In the genomic region with DNA sequence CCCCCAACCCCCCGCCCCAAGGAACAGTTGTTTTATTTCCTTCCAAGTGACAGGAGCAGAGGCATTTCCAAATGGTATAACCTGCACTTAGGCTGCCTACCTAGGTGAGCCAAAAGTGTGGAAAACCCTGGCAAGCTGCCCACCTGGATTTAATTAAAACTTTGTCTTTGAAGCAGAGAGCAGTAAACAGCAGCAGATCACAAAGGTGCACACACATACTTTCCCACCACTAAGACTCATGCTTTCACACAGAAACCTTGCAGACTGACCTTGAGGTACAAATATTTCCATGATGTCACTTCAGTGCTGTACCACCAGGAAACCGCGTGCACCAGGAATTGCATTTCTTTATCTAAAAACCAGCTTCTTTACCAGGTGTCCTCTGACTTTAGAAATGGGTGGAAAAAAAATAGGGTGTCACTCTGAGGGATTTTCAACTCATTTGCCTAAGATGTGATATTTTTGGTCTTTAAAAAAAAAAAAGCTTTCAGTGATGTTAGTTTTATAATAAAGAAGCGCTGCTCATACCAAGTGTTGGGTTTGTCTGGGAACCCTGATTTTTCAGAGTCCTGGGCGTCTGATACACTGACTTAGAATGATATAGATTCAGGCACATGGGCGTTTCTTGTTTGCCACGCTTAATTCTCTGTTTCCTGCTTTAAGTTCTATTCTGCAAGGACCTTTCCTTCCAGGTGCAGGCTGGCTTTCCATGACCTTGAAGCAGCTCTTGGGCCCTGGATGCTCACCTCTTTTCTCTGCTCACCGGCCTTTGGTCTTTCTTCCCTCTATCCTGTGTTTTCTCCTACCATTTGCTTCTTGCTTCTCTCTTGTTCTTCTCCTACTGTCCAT, we compare ENCODE assay signal across 10 cellular contexts.
DNase-seq lines count a peak whose midpoint lies in the region; ATAC-seq, FAIRE-seq and TF ChIP-seq lines count a peak whose summit lies in the region.
"Had no signal": no experiment of that assay in that cellular context is flagged by ENCODE, and none has a peak within 500 bp of the region (broad histone marks: within the 10 kb centered on the region; RNA-seq: fewer than 3 reads in every experiment).

No MANE protein-coding gene starts in this region.

- WGBS in small intestine, 3 donors = 35 to 57% (median 39%) methylated on average over 8 of the region's 8 CpGs

- no peak for TF ChIP-seq CTCF in chondrocyte (IDR thresholded peaks at IDR 0.05)

- peak; percentile 47 for ATAC-seq in HG02642 (IDR thresholded peaks at IDR 0.05; ENCODE audit: poor library complexity, unreplicated experiment)
- ATAC-seq in activated T-cell treated with anti-CD3 and anti-CD28 coated beads, Interleukin-2, amount 50 U/mL, for 72 hours (replicated peaks in 1 of 2) = peak; percentile 84
- no peak for ATAC-seq in Right ventricle myocardium superior (ENCODE audit: poor library complexity)
- no peak for ATAC-seq in HG02870 (IDR thresholded peaks at IDR 0.05; ENCODE audit: unreplicated experiment)

- intact Hi-C loops in Right ventricle myocardium superior (cut with DNase I) = no loop called here

- no peak for FAIRE-seq in small intestine (lab: Jason Lieb, UNC)

- H3K36me3 Mint-ChIP-seq in activated T-cell treated with anti-CD3 and anti-CD28 coated beads, Interleukin-2, amount 50 U/mL, for 72 hours (ENCODE audit: insufficient read depth in 2 of 2) = peaks cover 5 to 10% of the 10 kb centered on the region in 2 donors
- H3K36me3 Mint-ChIP-seq in chondrocyte (ENCODE audit: low read depth) = peaks cover 2% of the 10 kb centered on the region

- no peak overlapping the region for H3K27ac ChIP-seq in small intestine (ENCODE audit: low read depth in 1 of 2, low read length in 1 of 2)

- peaks cover 0 to 4% of the 10 kb centered on the region in 2 donors for H3K27me3 ChIP-seq in small intestine (ENCODE audit: control insufficient read depth in 2 of 2, insufficient read depth in 2 of 2, low read length in 2 of 2)

- H3K4me1 Mint-ChIP-seq in activated T-cell treated with anti-CD3 and anti-CD28 coated beads, Interleukin-2, amount 50 U/mL, for 72 hours (ENCODE audit: low read depth) = peaks cover 82% of the 10 kb centered on the region
- H3K4me1 Mint-ChIP-seq in chondrocyte (ENCODE audit: low read depth) = peaks cover 16% of the 10 kb centered on the region

- peak overlapping the region; percentile 40 to 71 for H3K4me3 Mint-ChIP-seq in activated T-cell treated with anti-CD3 and anti-CD28 coated beads, Interleukin-2, amount 50 U/mL, for 72 hours
- H3K4me3 Mint-ChIP-seq in chondrocyte (ENCODE audit: unreplicated experiment) = no peak overlapping the region
- H3K4me3 Mint-ChIP-seq: dendritic cell treated with granulocyte-macrophage colony-stimulating factor and Interleukin-4, amounts not matched to agents 40 ng/mL and 50 ng/mL, for 4 days had no signal

- H3K4me3 ChIP-seq in small intestine (ENCODE audit: low read depth in 1 of 2, low read length in 2 of 2) = no peak overlapping the region

- peaks cover 68% of the 10 kb centered on the region for H3K27me3 Mint-ChIP-seq in activated T-cell treated with anti-CD3 and anti-CD28 coated beads, Interleukin-2, amount 50 U/mL, for 72 hours (ENCODE audit: low read depth)
- peaks cover 36% of the 10 kb centered on the region for H3K27me3 Mint-ChIP-seq in chondrocyte (ENCODE audit: low read depth)

- no peaks in the 10 kb centered on the region for H3K9me3 ChIP-seq in small intestine (ENCODE audit: control insufficient read depth, low read depth)

- H3K27ac Mint-ChIP-seq in activated T-cell treated with anti-CD3 and anti-CD28 coated beads, Interleukin-2, amount 50 U/mL, for 72 hours = peak overlapping the region; percentile 54
- H3K27ac Mint-ChIP-seq in chondrocyte (ENCODE audit: unreplicated experiment) = no peak overlapping the region
- H3K27ac Mint-ChIP-seq: dendritic cell treated with granulocyte-macrophage colony-stimulating factor and Interleukin-4, amounts not matched to agents 40 ng/mL and 50 ng/mL, for 4 days had no signal

- no peaks in the 10 kb centered on the region for H3K36me3 ChIP-seq in small intestine (ENCODE audit: control insufficient read depth in 2 of 2, insufficient read depth in 2 of 2, low read length in 2 of 2)

- H3K4me1 ChIP-seq in small intestine (ENCODE audit: control insufficient read depth in 2 of 2, insufficient read depth in 1 of 2, low read depth in 1 of 2, low read length in 1 of 2) = peaks cover 0 to 3% of the 10 kb centered on the region in 2 donors

- H3K9me3 Mint-ChIP-seq in activated T-cell treated with anti-CD3 and anti-CD28 coated beads, Interleukin-2, amount 50 U/mL, for 72 hours = peaks cover 2 to 3% of the 10 kb centered on the region in 2 donors
- H3K9me3 Mint-ChIP-seq in chondrocyte (ENCODE audit: low read depth) = no peaks in the 10 kb centered on the region

- DNase-seq in activated T-cell treated with anti-CD3 and anti-CD28 coated beads for 24 hours (ENCODE audit: low read depth) (peak; percentile 28), small intestine (peak; percentile 29), chondrocyte (ENCODE audit: low spot score) (no peak), Right ventricle myocardium superior (no peak)
- DNase-seq in activated T-cell treated with anti-CD3 and anti-CD28 coated beads, Interleukin-2, amount 50 U/mL, for 1 hour = no peak
- DNase-seq in activated T-cell treated with anti-CD3 and anti-CD28 coated beads, Interleukin-2, amount 50 U/mL, for 72 hours = peak; percentile 28 to 48
- DNase-seq: SW 1271 had no signal

Comparison
In these comparisons a context has a peak if more than half of its experiments do, and no peak if none do; other contexts are left out.
1. DNase-seq: peak in activated T-cell treated with anti-CD3 and anti-CD28 coated beads for 24 hours (single experiment), activated T-cell treated with anti-CD3 and anti-CD28 coated beads, Interleukin-2, amount 50 U/mL, for 72 hours (2 of 2) and small intestine (single experiment); none in activated T-cell treated with anti-CD3 and anti-CD28 coated beads, Interleukin-2, amount 50 U/mL, for 1 hour (single experiment), chondrocyte (single experiment) and Right ventricle myocardium superior (single experiment).
2. ATAC-seq: peak in HG02642 (single experiment) and activated T-cell treated with anti-CD3 and anti-CD28 coated beads, Interleukin-2, amount 50 U/mL, for 72 hours (2 of 2); none in Right ventricle myocardium superior (single experiment) and HG02870 (single experiment).